In genomic region chr2:69741281-69742169, GRCh38 we compare ENCODE assay signal across 1 cellular context.
TF ChIP-seq lines count a peak whose summit lies in the region.

Gene ANXA4 (plus strand): TSS chr2:69742134. CDS start chr2:69781566, 39,432 bp downstream.

TF ChIP-seq in HepG2, 621 proteins besides CTCF, POLR2A, EP300 and RAD21 (continued from another document and continues in another):
- TF ChIP-seq, protein P1, sequence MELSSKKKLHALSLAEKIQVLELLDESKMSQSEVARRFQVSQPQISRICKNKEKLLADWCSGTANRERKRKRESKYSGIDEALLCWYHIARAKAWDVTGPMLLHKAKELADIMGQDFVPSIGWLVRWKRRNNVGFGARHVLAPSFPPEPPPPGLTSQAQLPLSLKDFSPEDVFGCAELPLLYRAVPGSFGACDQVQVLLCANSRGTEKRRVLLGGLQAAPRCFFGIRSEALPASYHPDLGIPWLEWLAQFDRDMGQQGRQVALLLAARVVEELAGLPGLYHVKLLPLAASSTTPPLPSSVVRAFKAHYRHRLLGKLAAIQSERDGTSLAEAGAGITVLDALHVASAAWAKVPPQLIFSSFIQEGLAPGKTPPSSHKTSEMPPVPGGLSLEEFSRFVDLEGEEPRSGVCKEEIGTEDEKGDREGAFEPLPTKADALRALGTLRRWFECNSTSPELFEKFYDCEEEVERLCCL (CRISPR knock-in tag; IDR thresholded peaks at IDR 0.05; ENCODE audit: borderline replicate concordance), result peak; percentile 93; the same call in 1 of the 2 replicates
- TF ChIP-seq ZMAT3 (CRISPR knock-in tag; conservative IDR thresholded peaks at IDR 0.05) (no peak; the same call in 1 of the 2 replicates), MEIS2 (CRISPR knock-in tag; IDR thresholded peaks at IDR 0.05) (peak; percentile 56; the same call in 1 of the 2 replicates), CREB1 (IDR thresholded peaks at IDR 0.05) (no peak), CREB1 (CRISPR knock-in tag; IDR thresholded peaks at IDR 0.05) (peak; percentile 53), MBD4 (IDR thresholded peaks at IDR 0.05; ENCODE audit: borderline replicate concordance, low read length) (no peak), ATF4 (CRISPR knock-in tag; IDR thresholded peaks at IDR 0.05) (peak in 1 of 2 experiments; percentile 40; a peak in 1 of 4 replicates), FOXO4 (CRISPR knock-in tag; conservative IDR thresholded peaks at IDR 0.05) (peak; percentile 99), IRF9 (CRISPR knock-in tag; IDR thresholded peaks at IDR 0.05; ENCODE audit: borderline replicate concordance) (peak; percentile 90), ZNF484 (CRISPR knock-in tag; IDR thresholded peaks at IDR 0.05; ENCODE audit: borderline replicate concordance, low read depth) (peak; percentile 88; the same call in 1 of the 2 replicates), ZNF232 (CRISPR knock-in tag; IDR thresholded peaks at IDR 0.05; ENCODE audit: borderline replicate concordance) (peak; percentile 73), ZBTB2 (CRISPR knock-in tag; IDR thresholded peaks at IDR 0.05; ENCODE audit: low read depth) (peak; percentile 64; the same call in 1 of the 2 replicates), NCOR1 (IDR thresholded peaks at IDR 0.05; ENCODE audit: borderline replicate concordance, low read length) (no peak), GZF1 (CRISPR knock-in tag; IDR thresholded peaks at IDR 0.05) (no peak), ZNF564 (CRISPR knock-in tag; IDR thresholded peaks at IDR 0.05) (peak; percentile 80), ZNF572 (CRISPR knock-in tag; IDR thresholded peaks at IDR 0.05) (0 out of 2 replicates have a peak, but pooled peaks have one; percentile 27), SATB2 (CRISPR knock-in tag; IDR thresholded peaks at IDR 0.05) (peak; percentile 81), REPIN1 (CRISPR knock-in tag; IDR thresholded peaks at IDR 0.05; ENCODE audit: borderline replicate concordance, low read depth) (peak; percentile 49; the same call in 1 of the 2 replicates), ZNF616 (CRISPR knock-in tag; IDR thresholded peaks at IDR 0.05; ENCODE audit: low read depth) (peak; percentile 51), FLYWCH1 (CRISPR knock-in tag; IDR thresholded peaks at IDR 0.05) (no peak), SALL1 (CRISPR knock-in tag; IDR thresholded peaks at IDR 0.05) (peak; percentile 74), ZNF225 (CRISPR knock-in tag; IDR thresholded peaks at IDR 0.05) (peak; percentile 82; the same call in 1 of the 2 replicates), ISX (CRISPR knock-in tag; conservative IDR thresholded peaks at IDR 0.05) (peak; percentile 79; the same call in 1 of the 2 replicates), ETV6 (CRISPR knock-in tag; conservative IDR thresholded peaks at IDR 0.05) (peak; percentile 75; the same call in 1 of the 2 replicates), EHMT2 (IDR thresholded peaks at IDR 0.05; ENCODE audit: borderline replicate concordance, low read depth, low read length) (no peak), NKX3-1 (CRISPR knock-in tag; IDR thresholded peaks at IDR 0.05) (no peak; the same call in 1 of the 2 replicates), ZNF274 (CRISPR knock-in tag; IDR thresholded peaks at IDR 0.05) (peak; percentile 56; the same call in 1 of the 2 replicates), NFE2 (CRISPR knock-in tag; IDR thresholded peaks at IDR 0.05) (no peak), MTF1 (CRISPR knock-in tag; IDR thresholded peaks at IDR 0.05) (peak; percentile 87; the same call in 1 of the 2 replicates), IKZF4 (CRISPR knock-in tag; IDR thresholded peaks at IDR 0.05; ENCODE audit: borderline replicate concordance, low read depth, not compliant biosample characterization) (no peak), MTA3 (CRISPR knock-in tag; IDR thresholded peaks at IDR 0.05) (no peak), FOXJ3 (CRISPR knock-in tag; IDR thresholded peaks at IDR 0.05; ENCODE audit: borderline replicate concordance) (peak; percentile 32; the same call in 1 of the 2 replicates), MED8 (CRISPR knock-in tag; IDR thresholded peaks at IDR 0.05; ENCODE audit: insufficient replicate concordance) (peak; percentile 82), KDM4B (CRISPR knock-in tag; IDR thresholded peaks at IDR 0.05) (peak; percentile 87), ZNF605 (CRISPR knock-in tag; IDR thresholded peaks at IDR 0.05) (no peak; the same call in none of the 2 replicates), ZNF879 (CRISPR knock-in tag; IDR thresholded peaks at IDR 0.05) (peak; percentile 92; the same call in 1 of the 2 replicates), FOXK2 (IDR thresholded peaks at IDR 0.05) (no peak), GFI1 (CRISPR knock-in tag; IDR thresholded peaks at IDR 0.05; ENCODE audit: borderline replicate concordance) (peak; percentile 41; the same call in 1 of the 2 replicates), TAF1 (CRISPR knock-in tag; IDR thresholded peaks at IDR 0.05) (peak; percentile 87)
- TF ChIP-seq, protein P2, sequence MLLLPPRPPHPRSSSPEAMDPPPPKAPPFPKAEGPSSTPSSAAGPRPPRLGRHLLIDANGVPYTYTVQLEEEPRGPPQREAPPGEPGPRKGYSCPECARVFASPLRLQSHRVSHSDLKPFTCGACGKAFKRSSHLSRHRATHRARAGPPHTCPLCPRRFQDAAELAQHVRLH (CRISPR knock-in tag; IDR thresholded peaks at IDR 0.05; ENCODE audit: borderline replicate concordance, low read depth), result peak; percentile 20; the same call in 1 of the 2 replicates
- TF ChIP-seq, protein P3, sequence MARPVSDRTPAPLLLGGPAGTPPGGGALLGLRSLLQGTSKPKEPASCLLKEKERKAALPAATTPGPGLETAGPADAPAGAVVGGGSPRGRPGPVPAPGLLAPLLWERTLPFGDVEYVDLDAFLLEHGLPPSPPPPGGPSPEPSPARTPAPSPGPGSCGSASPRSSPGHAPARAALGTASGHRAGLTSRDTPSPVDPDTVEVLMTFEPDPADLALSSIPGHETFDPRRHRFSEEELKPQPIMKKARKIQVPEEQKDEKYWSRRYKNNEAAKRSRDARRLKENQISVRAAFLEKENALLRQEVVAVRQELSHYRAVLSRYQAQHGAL (CRISPR knock-in tag; IDR thresholded peaks at IDR 0.05; ENCODE audit: not compliant biosample characterization), result no peak
- TF ChIP-seq, protein P4, sequence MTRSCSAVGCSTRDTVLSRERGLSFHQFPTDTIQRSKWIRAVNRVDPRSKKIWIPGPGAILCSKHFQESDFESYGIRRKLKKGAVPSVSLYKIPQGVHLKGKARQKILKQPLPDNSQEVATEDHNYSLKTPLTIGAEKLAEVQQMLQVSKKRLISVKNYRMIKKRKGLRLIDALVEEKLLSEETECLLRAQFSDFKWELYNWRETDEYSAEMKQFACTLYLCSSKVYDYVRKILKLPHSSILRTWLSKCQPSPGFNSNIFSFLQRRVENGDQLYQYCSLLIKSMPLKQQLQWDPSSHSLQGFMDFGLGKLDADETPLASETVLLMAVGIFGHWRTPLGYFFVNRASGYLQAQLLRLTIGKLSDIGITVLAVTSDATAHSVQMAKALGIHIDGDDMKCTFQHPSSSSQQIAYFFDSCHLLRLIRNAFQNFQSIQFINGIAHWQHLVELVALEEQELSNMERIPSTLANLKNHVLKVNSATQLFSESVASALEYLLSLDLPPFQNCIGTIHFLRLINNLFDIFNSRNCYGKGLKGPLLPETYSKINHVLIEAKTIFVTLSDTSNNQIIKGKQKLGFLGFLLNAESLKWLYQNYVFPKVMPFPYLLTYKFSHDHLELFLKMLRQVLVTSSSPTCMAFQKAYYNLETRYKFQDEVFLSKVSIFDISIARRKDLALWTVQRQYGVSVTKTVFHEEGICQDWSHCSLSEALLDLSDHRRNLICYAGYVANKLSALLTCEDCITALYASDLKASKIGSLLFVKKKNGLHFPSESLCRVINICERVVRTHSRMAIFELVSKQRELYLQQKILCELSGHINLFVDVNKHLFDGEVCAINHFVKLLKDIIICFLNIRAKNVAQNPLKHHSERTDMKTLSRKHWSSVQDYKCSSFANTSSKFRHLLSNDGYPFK (CRISPR knock-in tag; IDR thresholded peaks at IDR 0.05; ENCODE audit: borderline replicate concordance), result no peak; the same call in 1 of the 2 replicates
- TF ChIP-seq, protein P5, sequence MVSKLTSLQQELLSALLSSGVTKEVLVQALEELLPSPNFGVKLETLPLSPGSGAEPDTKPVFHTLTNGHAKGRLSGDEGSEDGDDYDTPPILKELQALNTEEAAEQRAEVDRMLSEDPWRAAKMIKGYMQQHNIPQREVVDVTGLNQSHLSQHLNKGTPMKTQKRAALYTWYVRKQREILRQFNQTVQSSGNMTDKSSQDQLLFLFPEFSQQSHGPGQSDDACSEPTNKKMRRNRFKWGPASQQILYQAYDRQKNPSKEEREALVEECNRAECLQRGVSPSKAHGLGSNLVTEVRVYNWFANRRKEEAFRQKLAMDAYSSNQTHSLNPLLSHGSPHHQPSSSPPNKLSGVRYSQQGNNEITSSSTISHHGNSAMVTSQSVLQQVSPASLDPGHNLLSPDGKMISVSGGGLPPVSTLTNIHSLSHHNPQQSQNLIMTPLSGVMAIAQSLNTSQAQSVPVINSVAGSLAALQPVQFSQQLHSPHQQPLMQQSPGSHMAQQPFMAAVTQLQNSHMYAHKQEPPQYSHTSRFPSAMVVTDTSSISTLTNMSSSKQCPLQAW (CRISPR knock-in tag; IDR thresholded peaks at IDR 0.05), result no peak
- TF ChIP-seq, protein P6, sequence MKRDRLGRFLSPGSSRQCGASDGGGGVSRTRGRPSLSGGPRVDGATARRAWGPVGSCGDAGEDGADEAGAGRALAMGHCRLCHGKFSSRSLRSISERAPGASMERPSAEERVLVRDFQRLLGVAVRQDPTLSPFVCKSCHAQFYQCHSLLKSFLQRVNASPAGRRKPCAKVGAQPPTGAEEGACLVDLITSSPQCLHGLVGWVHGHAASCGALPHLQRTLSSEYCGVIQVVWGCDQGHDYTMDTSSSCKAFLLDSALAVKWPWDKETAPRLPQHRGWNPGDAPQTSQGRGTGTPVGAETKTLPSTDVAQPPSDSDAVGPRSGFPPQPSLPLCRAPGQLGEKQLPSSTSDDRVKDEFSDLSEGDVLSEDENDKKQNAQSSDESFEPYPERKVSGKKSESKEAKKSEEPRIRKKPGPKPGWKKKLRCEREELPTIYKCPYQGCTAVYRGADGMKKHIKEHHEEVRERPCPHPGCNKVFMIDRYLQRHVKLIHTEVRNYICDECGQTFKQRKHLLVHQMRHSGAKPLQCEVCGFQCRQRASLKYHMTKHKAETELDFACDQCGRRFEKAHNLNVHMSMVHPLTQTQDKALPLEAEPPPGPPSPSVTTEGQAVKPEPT (CRISPR knock-in tag; IDR thresholded peaks at IDR 0.05; ENCODE audit: low read depth), result peak; percentile 74; the same call in 1 of the 2 replicates
- TF ChIP-seq, protein P7, sequence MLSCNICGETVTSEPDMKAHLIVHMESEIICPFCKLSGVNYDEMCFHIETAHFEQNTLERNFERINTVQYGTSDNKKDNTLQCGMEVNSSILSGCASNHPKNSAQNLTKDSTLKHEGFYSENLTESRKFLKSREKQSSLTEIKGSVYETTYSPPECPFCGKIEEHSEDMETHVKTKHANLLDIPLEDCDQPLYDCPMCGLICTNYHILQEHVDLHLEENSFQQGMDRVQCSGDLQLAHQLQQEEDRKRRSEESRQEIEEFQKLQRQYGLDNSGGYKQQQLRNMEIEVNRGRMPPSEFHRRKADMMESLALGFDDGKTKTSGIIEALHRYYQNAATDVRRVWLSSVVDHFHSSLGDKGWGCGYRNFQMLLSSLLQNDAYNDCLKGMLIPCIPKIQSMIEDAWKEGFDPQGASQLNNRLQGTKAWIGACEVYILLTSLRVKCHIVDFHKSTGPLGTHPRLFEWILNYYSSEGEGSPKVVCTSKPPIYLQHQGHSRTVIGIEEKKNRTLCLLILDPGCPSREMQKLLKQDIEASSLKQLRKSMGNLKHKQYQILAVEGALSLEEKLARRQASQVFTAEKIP (CRISPR knock-in tag; IDR thresholded peaks at IDR 0.05; ENCODE audit: borderline replicate concordance), result no peak
